14 cellular contexts compared by ENCODE assay signal in the genomic region with DNA sequence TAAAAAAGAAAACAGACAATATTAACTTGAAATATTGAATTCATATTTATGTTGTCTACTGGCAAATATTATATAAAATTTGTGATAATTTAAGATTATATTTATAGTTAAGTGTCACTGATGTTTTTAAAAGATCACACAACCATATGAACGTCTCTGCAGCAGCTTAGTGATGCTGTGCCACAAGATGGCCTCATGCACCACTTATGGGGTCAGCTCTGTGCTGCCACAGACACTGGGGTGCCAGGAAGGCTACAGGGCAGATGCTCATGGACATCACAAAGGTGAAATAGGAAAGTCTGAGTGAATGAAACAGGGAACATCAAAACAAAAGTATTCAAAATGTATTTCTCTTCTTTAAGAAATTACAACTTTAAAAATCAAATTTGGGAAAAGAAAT. TPM values are rescaled to one million over a fixed set of nuclear protein-coding genes. Genes with fewer than 3 reads are reported as not detected.
DNase-seq lines count a peak whose midpoint lies in the region; ATAC-seq and TF ChIP-seq lines count a peak whose summit lies in the region.
"Had no signal": no experiment of that assay in that cellular context is flagged by ENCODE, and none has a peak within 500 bp of the region (broad histone marks: within the 10 kb centered on the region; RNA-seq: fewer than 3 reads in every experiment).

No MANE protein-coding gene starts in this region.

- no peaks in the 10 kb centered on the region for H4K20me1 ChIP-seq in DOHH2 (ENCODE audit: control insufficient read depth, insufficient read depth, low read depth, low read length)
- no peaks in the 10 kb centered on the region for H4K20me1 ChIP-seq in H9 (ENCODE audit: control insufficient read depth, insufficient read depth, insufficient read length)

- no peak overlapping the region for H4K8ac ChIP-seq in H9 (replicated peaks; ENCODE audit: insufficient read length, low read depth, low read length)

- DNase-seq in H9 (no peak), lung (ENCODE audit: low spot score) (no peak), NCI-H1436 treated with DMSO at 0.1 percent for 48 hours (lab: John Stamatoyannopoulos, UW) (no peak), thyroid gland (no peak)
- DNase-seq in activated T-cell treated with anti-CD3 and anti-CD28 coated beads, Interleukin-2, amount 50 U/mL, for 24 hours, result no peak
- DNase-seq: activated CD8-positive, alpha-beta memory T cell treated with anti-CD3 and anti-CD28 coated beads, Interleukin-2, amount 50 U/mL, for 48 hours; DMS153; effector CD4-positive, alpha-beta T cell; NCI-H774; T-helper 2 cell; uterus had no signal

- intact Hi-C loops in thyroid gland (cut with DNase I), result no loop called here

- H3K9me3 ChIP-seq in DOHH2 (ENCODE audit: control insufficient read depth, insufficient read depth, low read length), result no peaks in the 10 kb centered on the region
- H3K9me3 ChIP-seq in H9 (ENCODE audit: control insufficient read depth, low read depth, low read length), result no peaks in the 10 kb centered on the region
- no peaks in the 10 kb centered on the region for H3K9me3 ChIP-seq in lung (ENCODE audit: control insufficient read depth in 2 of 2, insufficient read depth in 1 of 2, low read length in 1 of 2)
- H3K9me3 ChIP-seq in thyroid gland, result no peaks in the 10 kb centered on the region
- H3K9me3 ChIP-seq: uterus had no signal

- no peaks in the 10 kb centered on the region for H3K27me3 Mint-ChIP-seq in H9 (ENCODE audit: low read depth)
- no peaks in the 10 kb centered on the region for H3K27me3 Mint-ChIP-seq in activated T-cell treated with anti-CD3 and anti-CD28 coated beads, Interleukin-2, amount 50 U/mL, for 24 hours

- no peak overlapping the region for H2BK15ac ChIP-seq in H9 (ENCODE audit: low read depth, low read length)

- H3K27ac Mint-ChIP-seq in H9, result no peak overlapping the region
- no peak overlapping the region for H3K27ac Mint-ChIP-seq in activated T-cell treated with anti-CD3 and anti-CD28 coated beads, Interleukin-2, amount 50 U/mL, for 24 hours

- H3F3A ChIP-seq in DOHH2 (ENCODE audit: control insufficient read depth, insufficient read depth), result no peaks in the 10 kb centered on the region

- H3K18ac ChIP-seq in H9 (ENCODE audit: insufficient read length, low read depth, low read length), result no peak overlapping the region

- H3K9me2 ChIP-seq in DOHH2 (replicated peaks; ENCODE audit: control insufficient read depth, low read length), result no peaks in the 10 kb centered on the region

- no peaks in the 10 kb centered on the region for H3K79me1 ChIP-seq in H9 (ENCODE audit: insufficient read depth, low read depth, low read length, poor library complexity, severe bottlenecking)

- no peak overlapping the region for H2BK5ac ChIP-seq in H9 (ENCODE audit: insufficient read length, low read length)

- H3T11ph ChIP-seq in H9 (ENCODE audit: low read length), result no peak overlapping the region

- H3K56ac ChIP-seq in H9 (ENCODE audit: insufficient read length, low read depth, low read length), result no peak overlapping the region

- H3K27ac ChIP-seq in DOHH2 (ENCODE audit: low read depth, low read length) (no peak overlapping the region), H9 (ENCODE audit: insufficient read length, low read depth, low read length) (no peak overlapping the region), VCaP (no peak overlapping the region), lung (ENCODE audit: low read depth in 1 of 2, low read length in 1 of 2) (no peak overlapping the region), thyroid gland (no peak overlapping the region)
- H3K27ac ChIP-seq: uterus had no signal

- H3K36me3 Mint-ChIP-seq in H9 (ENCODE audit: insufficient read depth in 1 of 3, low read depth in 3 of 3), result peaks cover 20 to 47% (median 36%) of the 10 kb centered on the region in 3 experiments; a peak in 6 of 7 replicates
- H3K36me3 Mint-ChIP-seq in activated T-cell treated with anti-CD3 and anti-CD28 coated beads, Interleukin-2, amount 50 U/mL, for 24 hours (ENCODE audit: low read depth), result peaks cover 43% of the 10 kb centered on the region

- H3K23ac ChIP-seq in H9 (ENCODE audit: insufficient read length, low read depth, low read length), result no peak overlapping the region

- H3K4me2 ChIP-seq in DOHH2 (ENCODE audit: low read length) (no peak overlapping the region), H9 (ENCODE audit: insufficient read depth, insufficient read length, low read length) (no peak overlapping the region)

- no peak overlapping the region for H2BK120ac ChIP-seq in H9 (ENCODE audit: low read depth, low read length, poor library complexity, severe bottlenecking)

- TF ChIP-seq POLR2A in thyroid gland (IDR thresholded peaks at IDR 0.05), result no peak

- no peak overlapping the region for H3K4me3 Mint-ChIP-seq in H9
- no peak overlapping the region for H3K4me3 Mint-ChIP-seq in activated T-cell treated with anti-CD3 and anti-CD28 coated beads, Interleukin-2, amount 50 U/mL, for 24 hours

- H4K5ac ChIP-seq in H9 (ENCODE audit: insufficient read length, low read depth, low read length), result no peak overlapping the region

- WGBS in H9 (ENCODE audit: extremely low coverage, insufficient read length, low lambda C conversion rate), result no CpG with 5 or more reads among the region's 1 CpG
- WGBS in lung, 2 donors, result 55 to 57% methylated on average over 1 of the region's 1 CpG
- WGBS in thyroid gland, 2 donors, result 67 to 71% methylated on average over 1 of the region's 1 CpG

- no peaks in the 10 kb centered on the region for H3K23me2 ChIP-seq in H9 (ENCODE audit: insufficient read length, low read depth, low read length, poor library complexity, severe bottlenecking)

- no peak overlapping the region for H4K91ac ChIP-seq in H9 (ENCODE audit: insufficient read length, low read depth, low read length)

- no peak overlapping the region for H3K9ac ChIP-seq in H9 (ENCODE audit: extremely low read depth, insufficient read length, low read length)

- no peaks in the 10 kb centered on the region for H3K9me3 Mint-ChIP-seq in H9
- no peaks in the 10 kb centered on the region for H3K9me3 Mint-ChIP-seq in activated T-cell treated with anti-CD3 and anti-CD28 coated beads, Interleukin-2, amount 50 U/mL, for 24 hours

- no peak for ATAC-seq in lung (ENCODE audit: insufficient read depth, low FRiP score)
- no peak for ATAC-seq in HG02938 (IDR thresholded peaks at IDR 0.05; ENCODE audit: unreplicated experiment)

- no peaks in the 10 kb centered on the region for H3K27me3 ChIP-seq in DOHH2 (ENCODE audit: control insufficient read depth, low read length)
- H3K27me3 ChIP-seq in H9 (ENCODE audit: insufficient read depth, low read length), result no peaks in the 10 kb centered on the region
- no peaks in the 10 kb centered on the region for H3K27me3 ChIP-seq in lung (ENCODE audit: control insufficient read depth, insufficient read depth)
- H3K27me3 ChIP-seq in thyroid gland, result no peaks in the 10 kb centered on the region
- H3K27me3 ChIP-seq: uterus had no signal

- peaks cover 15% of the 10 kb centered on the region; the same call in 1 of the 2 replicates for H3K36me3 ChIP-seq in DOHH2 (ENCODE audit: control insufficient read depth, low read length)
- H3K36me3 ChIP-seq in lung (ENCODE audit: control insufficient read depth in 2 of 2, insufficient read depth in 2 of 2, low read length in 2 of 2), result peaks cover 15 to 24% of the 10 kb centered on the region in 2 donors
- peaks cover 10 to 11% of the 10 kb centered on the region in 2 donors for H3K36me3 ChIP-seq in thyroid gland
- H3K36me3 ChIP-seq: uterus had no signal

- no peaks in the 10 kb centered on the region for H3K4me1 ChIP-seq in DOHH2 (ENCODE audit: control insufficient read depth, low read length)
- no peaks in the 10 kb centered on the region for H3K4me1 ChIP-seq in H9 (ENCODE audit: insufficient read depth, low read length)
- peaks cover 0 to 2% of the 10 kb centered on the region in 2 donors for H3K4me1 ChIP-seq in lung (ENCODE audit: control insufficient read depth in 2 of 2, insufficient read depth in 2 of 2, low read length in 2 of 2)
- no peaks in the 10 kb centered on the region for H3K4me1 ChIP-seq in thyroid gland
- H3K4me1 ChIP-seq: uterus had no signal

- no peak overlapping the region for H2BK20ac ChIP-seq in H9 (ENCODE audit: low read depth, low read length, poor library complexity, severe bottlenecking)

- no peak overlapping the region for H2AK5ac ChIP-seq in H9 (ENCODE audit: insufficient read length, low read length)

- H3K4me1 Mint-ChIP-seq in H9, result no peaks in the 10 kb centered on the region
- no peaks in the 10 kb centered on the region for H3K4me1 Mint-ChIP-seq in activated T-cell treated with anti-CD3 and anti-CD28 coated beads, Interleukin-2, amount 50 U/mL, for 24 hours (ENCODE audit: low read depth)

- H2AFZ ChIP-seq in H9 (ENCODE audit: low read length), result no peak overlapping the region

- H2BK12ac ChIP-seq in H9 (ENCODE audit: insufficient read length, low read depth, low read length), result no peak overlapping the region

- TF ChIP-seq CTCF in DOHH2 (IDR thresholded peaks at IDR 0.05; ENCODE audit: low read depth, low read length, poor library complexity, severe bottlenecking), result peak; percentile 22
- peak; percentile 48 for TF ChIP-seq CTCF in H9 (conservative IDR thresholded peaks at IDR 0.05)
- TF ChIP-seq CTCF in VCaP (conservative IDR thresholded peaks at IDR 0.05), result peak; percentile 11; the same call in 1 of the 2 replicates
- peak; percentile 12 for TF ChIP-seq CTCF in lung (IDR thresholded peaks at IDR 0.05; ENCODE audit: control extremely low read depth, extremely low read depth)
- TF ChIP-seq CTCF in thyroid gland (IDR thresholded peaks at IDR 0.05), result no peak

- peaks cover 9% of the 10 kb centered on the region for H3K79me2 ChIP-seq in DOHH2 (ENCODE audit: control insufficient read depth, low read length)
- H3K79me2 ChIP-seq in H9 (ENCODE audit: insufficient read depth, low read length), result peaks cover 3% of the 10 kb centered on the region; the same call in 1 of the 2 replicates

- no peak overlapping the region for H3K4me3 ChIP-seq in DOHH2 (ENCODE audit: low read length)
- H3K4me3 ChIP-seq in lung, result no peak overlapping the region
- H3K4me3 ChIP-seq in thyroid gland (replicated peaks in 1 of 3), result no peak overlapping the region
- H3K4me3 ChIP-seq: uterus had no signal

- no peak overlapping the region for H3K4ac ChIP-seq in H9 (ENCODE audit: low read depth, low read length)

- H3K14ac ChIP-seq in H9 (ENCODE audit: insufficient read depth, low read length), result no peak overlapping the region

RNA-seq across cellular contexts. Expression of gene ATXN3, which starts 13.1 kb away (rescaled TPM):
- total RNA-seq in H9 (2021) (26.7 and 29.7 TPM in 2 replicates), lung (10 to 100 TPM; 25.6 to 68.1 TPM), thyroid gland (10 to 100 TPM; 28.0 to 76.7 (median 31.8) TPM)
- 10 to 100 TPM; 13.7 to 16.9 TPM for polyA plus RNA-seq in lung

RNA-seq across cellular contexts. Expression of gene NDUFB1, which starts 28.2 kb away (rescaled TPM):
- 147 and 153 TPM in 2 replicates for total RNA-seq in H9 (2021)
- total RNA-seq in lung, result 100 to 1,000 TPM; 108 to 173 TPM
- 1,000 to 10,000 TPM in 1 of 2 donors, 100 to 1,000 TPM in 1; 309 to 1,169 TPM for polyA plus RNA-seq in lung
- total RNA-seq in thyroid gland, result 100 to 1,000 TPM; 123 to 720 (median 371) TPM

RNA-seq across cellular contexts. Expression of gene CPSF2, which starts 28.4 kb away (rescaled TPM):
- total RNA-seq in H9 (2021) (106 and 108 TPM in 2 replicates), lung (10 to 100 TPM; 30.9 to 49.6 TPM), thyroid gland (10 to 100 TPM; 34.1 to 55.8 (median 43.7) TPM)
- 10 to 100 TPM in 1 of 2 donors, 1 to 10 TPM in 1; 6.1 to 17.3 TPM for polyA plus RNA-seq in lung

RNA-seq across cellular contexts. Expression of gene TRIP11, which starts 53.5 kb away (rescaled TPM):
- total RNA-seq in H9 (2021), result 28.8 and 33.5 TPM in 2 replicates
- 10 to 100 TPM; 47.9 to 56.4 TPM for total RNA-seq in lung
- polyA plus RNA-seq in lung, result 1 to 10 TPM; 4.0 to 6.6 TPM
- total RNA-seq in thyroid gland, result 10 to 100 TPM; 35.5 to 45.1 (median 41.7) TPM

Comparison
In these comparisons a context has a peak if more than half of its experiments do, and no peak if none do; other contexts are left out.
1. CTCF ChIP-seq: peak in DOHH2 (single experiment), H9 (single experiment), VCaP (single experiment) and lung (single experiment); none in thyroid gland (0 of 6).